ENCODE assay signal across 18 cellular contexts in genomic region chr9:93568169-93568568, GRCh38. TPM values are rescaled to one million over a fixed set of nuclear protein-coding genes. Genes with fewer than 3 reads are reported as not detected.
DNase-seq lines count a peak whose midpoint lies in the region; ATAC-seq and TF ChIP-seq lines count a peak whose summit lies in the region.
"Had no signal": no experiment of that assay in that cellular context is flagged by ENCODE, and none has a peak within 500 bp of the region (broad histone marks: within the 10 kb centered on the region; RNA-seq: fewer than 3 reads in every experiment).

No MANE protein-coding gene starts in this region.

- peaks cover 20% of the 10 kb centered on the region for H3K36me3 ChIP-seq in right atrium auricular region
- peaks cover 0 to 24% (median 21%) of the 10 kb centered on the region in 9 donors for H3K36me3 ChIP-seq in heart left ventricle
- peaks cover 22% of the 10 kb centered on the region for H3K36me3 ChIP-seq in lower lobe of right lung

- H3K9me3 Mint-ChIP-seq in chondrocyte (ENCODE audit: low read depth) (peaks cover 10% of the 10 kb centered on the region), nephron progenitor cell (peaks cover 20% of the 10 kb centered on the region)

- peak; percentile 51 for DNase-seq in right atrium auricular region (ENCODE audit: low spot score)
- no peak for DNase-seq in heart left ventricle
- no peak for DNase-seq in chondrocyte (ENCODE audit: low spot score)
- no peak for DNase-seq in nephron progenitor cell
- no peak for DNase-seq in lower lobe of right lung
- DNase-seq: ACHN; CD4-positive, alpha-beta memory T cell; DMS79; HCEC 1CT; NCI-H1417; NCI-H1930; NCI-H2171 treated with DMSO at 0.1 percent for 48 hours; NCI-H510A; NCI-H82 had no signal

- TF ChIP-seq POLR2A in heart left ventricle (IDR thresholded peaks at IDR 0.05) = no peak

- ATAC-seq in heart left ventricle (no peak), GM21528 (IDR thresholded peaks at IDR 0.05; ENCODE audit: low FRiP score, unreplicated experiment) (no peak), HG02885 (IDR thresholded peaks at IDR 0.05; ENCODE audit: poor library complexity, unreplicated experiment) (no peak), lower lobe of right lung (no peak)
- ATAC-seq: GM12878 had no signal

- H3K9me3 ChIP-seq in right atrium auricular region (no peaks in the 10 kb centered on the region), heart left ventricle (peaks cover 0 to 10% (median 0%) of the 10 kb centered on the region in 12 donors), lower lobe of right lung (no peaks in the 10 kb centered on the region)

- H3K36me3 Mint-ChIP-seq in chondrocyte (ENCODE audit: low read depth) (peaks cover 12% of the 10 kb centered on the region), nephron progenitor cell (ENCODE audit: low read depth) (peaks cover 24% of the 10 kb centered on the region)

- TF ChIP-seq CTCF in right atrium auricular region (IDR thresholded peaks at IDR 0.05) (no peak), heart left ventricle (IDR thresholded peaks at IDR 0.05) (no peak), chondrocyte (IDR thresholded peaks at IDR 0.05) (no peak), nephron progenitor cell (IDR thresholded peaks at IDR 0.05) (no peak), lower lobe of right lung (IDR thresholded peaks at IDR 0.05) (no peak)

- H3K4me1 Mint-ChIP-seq in chondrocyte (ENCODE audit: low read depth) (peaks cover 17% of the 10 kb centered on the region), nephron progenitor cell (peaks cover 19% of the 10 kb centered on the region)

- H3K27me3 Mint-ChIP-seq in chondrocyte (ENCODE audit: low read depth) = no peaks in the 10 kb centered on the region
- no peaks in the 10 kb centered on the region for H3K27me3 Mint-ChIP-seq in nephron progenitor cell (ENCODE audit: low read depth, poor library complexity)
- H3K27me3 Mint-ChIP-seq: B cell; CD4-positive, alpha-beta memory T cell had no signal

- WGBS in heart left ventricle, 4 donors = 93 to 94% (median 94%) methylated on average over 5 of the region's 5 CpGs

- intact Hi-C loops in heart left ventricle (cut with DNase I) (loop anchor here in 9 of 10 donors (5.0 to 10.0 kb wide), 8 partner anchors 113 to 473 kb away; partner anchors contain the start of genes FAM120A (in 5 of the 9), FAM120AOS (in 5 of the 9) and CARD19 (in 1 of the 9)), lower lobe of right lung (cut with DNase I) (no loop called here)

- H3K27ac ChIP-seq in right atrium auricular region (no peak overlapping the region), heart left ventricle (no peak overlapping the region), lower lobe of right lung (no peak overlapping the region)

- H3K4me3 Mint-ChIP-seq in chondrocyte (ENCODE audit: unreplicated experiment) = peak overlapping the region; percentile 41
- H3K4me3 Mint-ChIP-seq in nephron progenitor cell = no peak overlapping the region

- H3K27me3 ChIP-seq in right atrium auricular region (no peaks in the 10 kb centered on the region), heart left ventricle (no peaks in the 10 kb centered on the region), lower lobe of right lung (ENCODE audit: low read depth) (no peaks in the 10 kb centered on the region)

- H3K4me3 ChIP-seq in right atrium auricular region (no peak overlapping the region), heart left ventricle (no peak overlapping the region), lower lobe of right lung (no peak overlapping the region)

- H3K4me1 ChIP-seq in right atrium auricular region (peaks cover 0 to 15% of the 10 kb centered on the region in 2 donors), heart left ventricle (peaks cover 0 to 29% (median 11%) of the 10 kb centered on the region in 12 donors), lower lobe of right lung (peaks cover 10% of the 10 kb centered on the region)

- no peak overlapping the region for H3K27ac Mint-ChIP-seq in chondrocyte (ENCODE audit: unreplicated experiment)
- peak overlapping the region; percentile 75 for H3K27ac Mint-ChIP-seq in nephron progenitor cell

RNA-seq across cellular contexts. Expression of gene PHF2, which starts 8.2 kb away (rescaled TPM):
- total RNA-seq in right atrium auricular region (10 to 100 TPM; 24.7 to 29.3 TPM), heart left ventricle (10 to 100 TPM; 19.5 to 37.2 (median 22.4) TPM), chondrocyte (28.5 to 30.1 TPM (median 29.4 TPM) in 3 replicates), lower lobe of right lung (39.1 TPM)
- polyA plus RNA-seq in heart left ventricle = 10 to 100 TPM; 18.8 to 20.4 TPM
